In the genomic region with DNA sequence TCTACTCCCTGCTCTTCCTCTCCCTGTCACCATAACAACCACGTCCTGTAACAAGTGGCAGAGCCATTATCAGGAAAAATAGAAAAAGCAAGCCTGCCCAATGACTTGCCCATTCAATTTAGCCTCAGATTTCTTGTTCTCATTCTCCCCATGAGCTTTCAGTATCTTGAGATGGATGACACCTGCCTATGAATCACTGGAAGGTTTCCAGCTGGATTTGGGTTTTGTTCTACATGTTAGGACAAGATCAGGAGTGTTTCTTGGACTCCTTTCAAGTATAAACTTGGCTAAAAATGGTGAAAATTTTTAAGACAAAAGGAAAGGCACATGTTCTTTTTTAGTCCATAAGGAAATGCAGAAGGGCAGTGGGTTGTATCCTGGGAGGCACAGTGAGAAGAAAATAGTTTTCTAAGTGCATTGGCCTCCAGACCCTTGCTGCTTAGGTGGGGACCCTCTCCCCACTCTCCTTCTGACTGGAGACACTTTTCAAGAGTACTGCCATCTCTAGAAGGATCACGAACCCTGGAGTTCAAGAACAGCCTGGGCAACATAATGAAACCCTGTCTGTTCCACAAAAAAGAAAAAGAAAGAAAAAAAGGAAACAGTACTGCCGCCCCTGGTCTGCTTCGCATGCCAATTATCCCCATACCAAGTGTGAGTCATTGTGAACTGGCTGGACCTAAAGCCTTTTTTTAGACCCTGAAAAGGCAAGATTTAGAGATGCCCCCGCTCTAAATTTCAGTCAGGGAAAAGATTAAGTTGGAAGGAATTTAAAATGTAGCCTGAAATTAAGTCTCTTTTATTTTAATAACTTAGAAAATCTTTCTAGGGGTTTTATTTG, we compare ENCODE assay signal across 11 cellular contexts. TPM values are rescaled to one million over a fixed set of nuclear protein-coding genes. Genes with fewer than 3 reads are reported as not detected.
DNase-seq lines count a peak whose midpoint lies in the region; TF ChIP-seq lines count a peak whose summit lies in the region.
"Had no signal": no experiment of that assay in that cellular context is flagged by ENCODE, and none has a peak within 500 bp of the region (broad histone marks: within the 10 kb centered on the region; RNA-seq: fewer than 3 reads in every experiment).

No MANE protein-coding gene starts in this region.

- no peak overlapping the region for H3K27ac Mint-ChIP-seq in activated T-helper 2 cell treated with anti-CD3 and anti-CD28 coated beads, Interferon-gamma antibody, Interleukin-2, Interleukin-4, amounts not matched to agents 10 μg/mL and 5 μg/mL and 100 μg/mL, durations not matched to agents 14 hours and 24 hours and 36 hours

- DNase-seq in HCEC 1CT (peak; percentile 86), NOMO-1 treated with DMSO at 0.1 percent for 48 hours (lab: John Stamatoyannopoulos, UW; ENCODE audit: unreplicated experiment) (peak; percentile 36), epithelial cell of prostate (ENCODE audit: low read depth, low spot score) (peak; percentile 93), retinal pigment epithelial cell (ENCODE audit: low read depth) (peak; percentile 68), DMS114 treated with DMSO at 0.1 percent for 48 hours (lab: John Stamatoyannopoulos, UW; ENCODE audit: unreplicated experiment) (no peak), AML-193 (lab: John Stamatoyannopoulos, UW) (no peak)
- DNase-seq in activated T-helper 2 cell treated with anti-CD3 and anti-CD28 coated beads, Interferon-gamma antibody, Interleukin-2, Interleukin-4, amounts not matched to agents 10 μg/mL and 5 μg/mL and 100 μg/mL, durations not matched to agents 14 hours and 24 hours and 36 hours (ENCODE audit: low spot score): no peak
- DNase-seq: Right ventricle myocardium superior, thyroid gland had no signal

- H3K9me3 Mint-ChIP-seq in activated T-helper 2 cell treated with anti-CD3 and anti-CD28 coated beads, Interferon-gamma antibody, Interleukin-2, Interleukin-4, amounts not matched to agents 10 μg/mL and 5 μg/mL and 100 μg/mL, durations not matched to agents 14 hours and 24 hours and 36 hours: no peaks in the 10 kb centered on the region

- H3K4me1 Mint-ChIP-seq in activated T-helper 2 cell treated with anti-CD3 and anti-CD28 coated beads, Interferon-gamma antibody, Interleukin-2, Interleukin-4, amounts not matched to agents 10 μg/mL and 5 μg/mL and 100 μg/mL, durations not matched to agents 14 hours and 24 hours and 36 hours (ENCODE audit: low read depth): no peaks in the 10 kb centered on the region

- TF ChIP-seq CTCF in retinal pigment epithelial cell (conservative IDR thresholded peaks at IDR 0.05; ENCODE audit: low read depth, low read length): peak; percentile 10

- no peaks in the 10 kb centered on the region for H3K36me3 Mint-ChIP-seq in activated T-helper 2 cell treated with anti-CD3 and anti-CD28 coated beads, Interferon-gamma antibody, Interleukin-2, Interleukin-4, amounts not matched to agents 10 μg/mL and 5 μg/mL and 100 μg/mL, durations not matched to agents 14 hours and 24 hours and 36 hours (ENCODE audit: low read depth)

- peak overlapping the region; percentile 87 for H3K27ac ChIP-seq in epithelial cell of prostate
- H3K27ac ChIP-seq: thyroid gland had no signal

- no peak overlapping the region for H3K4me3 Mint-ChIP-seq in activated T-helper 2 cell treated with anti-CD3 and anti-CD28 coated beads, Interferon-gamma antibody, Interleukin-2, Interleukin-4, amounts not matched to agents 10 μg/mL and 5 μg/mL and 100 μg/mL, durations not matched to agents 14 hours and 24 hours and 36 hours (ENCODE audit: low read depth)

- no peaks in the 10 kb centered on the region for H3K27me3 Mint-ChIP-seq in activated T-helper 2 cell treated with anti-CD3 and anti-CD28 coated beads, Interferon-gamma antibody, Interleukin-2, Interleukin-4, amounts not matched to agents 10 μg/mL and 5 μg/mL and 100 μg/mL, durations not matched to agents 14 hours and 24 hours and 36 hours (ENCODE audit: low read depth)

- intact Hi-C loops in activated T-helper 2 cell treated with anti-CD3 and anti-CD28 coated beads, Interferon-gamma antibody, Interleukin-2, Interleukin-4, amounts not matched to agents 10 μg/mL and 5 μg/mL and 100 μg/mL, durations not matched to agents 14 hours and 24 hours and 36 hours (cut with micrococcal nuclease): no loop called here

- H3K4me3 ChIP-seq in retinal pigment epithelial cell (ENCODE audit: low read length): peak overlapping the region; percentile 2
- H3K4me3 ChIP-seq: thyroid gland had no signal

RNA-seq across cellular contexts. Expression of a gene that starts 51.0 kb away (rescaled TPM):
- total RNA-seq in activated T-helper 2 cell treated with anti-CD3 and anti-CD28 coated beads, Interferon-gamma antibody, Interleukin-2, Interleukin-4, amounts not matched to agents 10 μg/mL and 5 μg/mL and 100 μg/mL, durations not matched to agents 14 hours and 24 hours and 36 hours: not detected in 2 replicates
- total RNA-seq: dermis microvascular lymphatic vessel endothelial cell, lower leg skin, Right ventricle myocardium superior, thyroid gland had no signal

Comparison
In these comparisons a context has a peak if more than half of its experiments do, and no peak if none do; other contexts are left out.
1. DNase-seq: peak in HCEC 1CT (single experiment), NOMO-1 treated with DMSO at 0.1 percent for 48 hours (single experiment), epithelial cell of prostate (single experiment) and retinal pigment epithelial cell (single experiment); none in DMS114 treated with DMSO at 0.1 percent for 48 hours (single experiment), activated T-helper 2 cell treated with anti-CD3 and anti-CD28 coated beads, Interferon-gamma antibody, Interleukin-2, Interleukin-4, amounts not matched to agents 10 μg/mL and 5 μg/mL and 100 μg/mL, durations not matched to agents 14 hours and 24 hours and 36 hours (single experiment) and AML-193 (0 of 2).